ENCODE assay signal across 31 cellular contexts in genomic region chr11:76592961-76593360, GRCh38.
DNase-seq lines count a peak whose midpoint lies in the region; ATAC-seq, FAIRE-seq and TF ChIP-seq lines count a peak whose summit lies in the region.
"Had no signal": no experiment of that assay in that cellular context is flagged by ENCODE, and none has a peak within 500 bp of the region (broad histone marks: within the 10 kb centered on the region; RNA-seq: fewer than 3 reads in every experiment).

No MANE protein-coding gene starts in this region.

- peaks cover 0 to 5% (median 0%) of the 10 kb centered on the region in 7 donors for H3K9me3 Mint-ChIP-seq in CD4-positive, CD25-positive, alpha-beta regulatory T cell
- H3K9me3 Mint-ChIP-seq in activated CD4-positive, alpha-beta memory T cell treated with anti-CD3 and anti-CD28 coated beads, Interleukin-2, amount 10 ng/mL, durations not matched to agents 7 days and 5 days: peaks cover 6% of the 10 kb centered on the region
- no peaks in the 10 kb centered on the region for H3K9me3 Mint-ChIP-seq in effector memory CD8-positive, alpha-beta T cell
- H3K9me3 Mint-ChIP-seq: activated T-cell treated with anti-CD3 and anti-CD28 coated beads, Interleukin-2, amount 50 U/mL, for 4 hours; neural progenitor cell had no signal

- no peak overlapping the region for H3K27ac ChIP-seq in CD4-positive, CD25-positive, alpha-beta regulatory T cell (ENCODE audit: insufficient read depth, low read length, poor library complexity, severe bottlenecking)
- no peak overlapping the region for H3K27ac ChIP-seq in pancreas
- H3K27ac ChIP-seq: body of pancreas, dorsolateral prefrontal cortex, KMS-11, neural progenitor cell, spleen, stomach, tibial artery, VCaP had no signal

- DNase-seq in CD4-positive, CD25-positive, alpha-beta regulatory T cell: peak in 1 of 3 donors; percentile 45
- peak; percentile 16 for DNase-seq in LoVo (ENCODE audit: low spot score)
- peak; percentile 15 for DNase-seq in activated CD4-positive, alpha-beta memory T cell treated with anti-CD3 and anti-CD28 coated beads, Interleukin-2, amount 10 ng/mL, durations not matched to agents 7 days and 5 days
- peak; percentile 74 for DNase-seq in mesenteric fat pad (ENCODE audit: low spot score)
- DNase-seq in pancreas: no peak
- no peak for DNase-seq in effector memory CD8-positive, alpha-beta T cell
- no peak for DNase-seq in NCI-H2171 treated with DMSO at 0.1 percent for 48 hours (lab: John Stamatoyannopoulos, UW)
- DNase-seq: activated CD4-positive, alpha-beta T cell treated with anti-CD3 and anti-CD28 coated beads for 4 hours; activated naive CD4-positive, alpha-beta T cell treated with Interleukin-2 at 50 U/mL for 16 hours; activated T-cell treated with anti-CD3 and anti-CD28 coated beads, Interleukin-2, amount 50 U/mL, for 4 hours; body of pancreas; CD4-positive, alpha-beta memory T cell; hypothalamus; left cardiac atrium; MM.1S; NCI-H2029 treated with DMSO at 0.1 percent for 48 hours; NCI-H82; posterior cingulate gyrus; SIG-M5; spleen; stimulated activated CD4-positive, alpha-beta T cell treated with anti-CD3 and anti-CD28 coated beads, Interleukin-2, amount 100 ng/mL, for 24 hours; stomach; T-helper 9 cell; tibial artery had no signal

- no peaks in the 10 kb centered on the region for H3K9me3 ChIP-seq in CD4-positive, CD25-positive, alpha-beta regulatory T cell (ENCODE audit: control insufficient read depth in 2 of 2, low read length in 2 of 2)
- no peaks in the 10 kb centered on the region for H3K9me3 ChIP-seq in pancreas
- H3K9me3 ChIP-seq: HAP-1, spleen, stomach, tibial artery had no signal

- 77 to 80% methylated on average over 3 of the region's 3 CpGs for WGBS in pancreas, 2 donors

- TF ChIP-seq CTCF in pancreas (IDR thresholded peaks at IDR 0.05): no peak

- H3K27me3 ChIP-seq in CD4-positive, CD25-positive, alpha-beta regulatory T cell (ENCODE audit: control insufficient read depth, insufficient read depth, low read length): no peaks in the 10 kb centered on the region
- no peaks in the 10 kb centered on the region for H3K27me3 ChIP-seq in pancreas
- H3K27me3 ChIP-seq: body of pancreas, neural progenitor cell, spleen, stomach, tibial artery had no signal

- H3K4me1 ChIP-seq in CD4-positive, CD25-positive, alpha-beta regulatory T cell (ENCODE audit: control insufficient read depth, insufficient read depth, low read length, poor library complexity, severe bottlenecking): peaks cover 61% of the 10 kb centered on the region
- no peaks in the 10 kb centered on the region for H3K4me1 ChIP-seq in pancreas
- H3K4me1 ChIP-seq: body of pancreas, HAP-1 had no signal

- CTCF ChIA-PET in activated CD4-positive, alpha-beta memory T cell treated with anti-CD3 and anti-CD28 coated beads, Interleukin-2, amount 10 ng/mL, durations not matched to agents 7 days and 5 days (lab: Charles Lee): interaction anchor here (1.0 kb wide), 1 partner anchor 26 kb away, joined by 4 read pairs; no protein-coding TSS in a partner anchor

- no peak overlapping the region for H3K4me3 ChIP-seq in CD4-positive, CD25-positive, alpha-beta regulatory T cell (ENCODE audit: low read depth, low read length)
- no peak overlapping the region for H3K4me3 ChIP-seq in pancreas
- H3K4me3 ChIP-seq: body of pancreas, dorsolateral prefrontal cortex, HAP-1, neural progenitor cell, spleen, stomach, tibial artery had no signal

- no peak for ATAC-seq in CD4-positive, CD25-positive, alpha-beta regulatory T cell (ENCODE audit: low read depth in 2 of 2)
- ATAC-seq in pancreas (no peak), GM19324 (IDR thresholded peaks at IDR 0.05; ENCODE audit: low FRiP score, unreplicated experiment) (no peak)
- ATAC-seq in effector memory CD8-positive, alpha-beta T cell (replicated peaks): no peak
- ATAC-seq: activated T-cell treated with anti-CD3 and anti-CD28 coated beads, Interleukin-2, amount 50 U/mL, for 4 hours; body of pancreas; left cardiac atrium; right cardiac atrium had no signal

- no peaks in the 10 kb centered on the region for H3K36me3 Mint-ChIP-seq in CD4-positive, CD25-positive, alpha-beta regulatory T cell
- H3K36me3 Mint-ChIP-seq in activated CD4-positive, alpha-beta memory T cell treated with anti-CD3 and anti-CD28 coated beads, Interleukin-2, amount 10 ng/mL, durations not matched to agents 7 days and 5 days (ENCODE audit: low read depth): peaks cover 19% of the 10 kb centered on the region
- H3K36me3 Mint-ChIP-seq in effector memory CD8-positive, alpha-beta T cell (ENCODE audit: insufficient read depth): peaks cover 3% of the 10 kb centered on the region
- H3K36me3 Mint-ChIP-seq: CD4-positive, alpha-beta memory T cell; neural progenitor cell had no signal

- FAIRE-seq in pancreas (lab: Jason Lieb, UNC): no peak

- H3K27ac Mint-ChIP-seq in CD4-positive, CD25-positive, alpha-beta regulatory T cell: peak overlapping the region; percentile 10 to 100 (median 62)
- H3K27ac Mint-ChIP-seq in activated CD4-positive, alpha-beta memory T cell treated with anti-CD3 and anti-CD28 coated beads, Interleukin-2, amount 10 ng/mL, durations not matched to agents 7 days and 5 days: peak overlapping the region; percentile 78
- no peak overlapping the region for H3K27ac Mint-ChIP-seq in effector memory CD8-positive, alpha-beta T cell
- H3K27ac Mint-ChIP-seq: neural progenitor cell had no signal

- POLR2A ChIA-PET in activated CD4-positive, alpha-beta memory T cell treated with anti-CD3 and anti-CD28 coated beads, Interleukin-2, amount 10 ng/mL, durations not matched to agents 7 days and 5 days (lab: Charles Lee): interaction anchor here (1.1 to 2.0 kb wide), 3 partner anchors 26 to 385 kb away, joined by 3 to 10 read pairs (median 3); no protein-coding TSS in a partner anchor

- H3K36me3 ChIP-seq in CD4-positive, CD25-positive, alpha-beta regulatory T cell (ENCODE audit: control insufficient read depth, insufficient read depth, low read length): no peaks in the 10 kb centered on the region
- H3K36me3 ChIP-seq in pancreas: no peaks in the 10 kb centered on the region
- H3K36me3 ChIP-seq: HAP-1, neural progenitor cell, spleen, stomach, tibial artery had no signal

- intact Hi-C loops in pancreas (cut with DNase I): no loop called here

- no peaks in the 10 kb centered on the region for H3K27me3 Mint-ChIP-seq in CD4-positive, CD25-positive, alpha-beta regulatory T cell
- H3K27me3 Mint-ChIP-seq in activated CD4-positive, alpha-beta memory T cell treated with anti-CD3 and anti-CD28 coated beads, Interleukin-2, amount 10 ng/mL, durations not matched to agents 7 days and 5 days: peaks cover 3% of the 10 kb centered on the region
- peaks cover 0 to 42% of the 10 kb centered on the region in 2 donors for H3K27me3 Mint-ChIP-seq in effector memory CD8-positive, alpha-beta T cell
- H3K27me3 Mint-ChIP-seq: CD4-positive, alpha-beta memory T cell had no signal

- peak overlapping the region in 3 of 4 donors; percentile 35 to 74 (median 48) for H3K4me3 Mint-ChIP-seq in CD4-positive, CD25-positive, alpha-beta regulatory T cell
- no peak overlapping the region for H3K4me3 Mint-ChIP-seq in activated CD4-positive, alpha-beta memory T cell treated with anti-CD3 and anti-CD28 coated beads, Interleukin-2, amount 10 ng/mL, durations not matched to agents 7 days and 5 days
- H3K4me3 Mint-ChIP-seq in effector memory CD8-positive, alpha-beta T cell: no peak overlapping the region
- H3K4me3 Mint-ChIP-seq: activated T-cell treated with anti-CD3 and anti-CD28 coated beads, Interleukin-2, amount 50 U/mL, for 4 hours; CD4-positive, alpha-beta memory T cell; neural progenitor cell had no signal

- peaks cover 23 to 92% (median 68%) of the 10 kb centered on the region in 4 donors for H3K4me1 Mint-ChIP-seq in CD4-positive, CD25-positive, alpha-beta regulatory T cell
- peaks cover 87% of the 10 kb centered on the region for H3K4me1 Mint-ChIP-seq in activated CD4-positive, alpha-beta memory T cell treated with anti-CD3 and anti-CD28 coated beads, Interleukin-2, amount 10 ng/mL, durations not matched to agents 7 days and 5 days
- H3K4me1 Mint-ChIP-seq in effector memory CD8-positive, alpha-beta T cell (ENCODE audit: low read depth in 2 of 2): peaks cover 3 to 4% of the 10 kb centered on the region in 2 donors

Comparison
In these comparisons a context has a peak if more than half of its experiments do, and no peak if none do; other contexts are left out.
1. DNase-seq: peak in LoVo (single experiment), activated CD4-positive, alpha-beta memory T cell treated with anti-CD3 and anti-CD28 coated beads, Interleukin-2, amount 10 ng/mL, durations not matched to agents 7 days and 5 days (single experiment) and mesenteric fat pad (single experiment); none in pancreas (0 of 6), effector memory CD8-positive, alpha-beta T cell (0 of 3) and NCI-H2171 treated with DMSO at 0.1 percent for 48 hours (single experiment).
2. H3K27ac Mint-ChIP-seq: peak in CD4-positive, CD25-positive, alpha-beta regulatory T cell (3 of 3) and activated CD4-positive, alpha-beta memory T cell treated with anti-CD3 and anti-CD28 coated beads, Interleukin-2, amount 10 ng/mL, durations not matched to agents 7 days and 5 days (single experiment); none in effector memory CD8-positive, alpha-beta T cell (0 of 2).
3. H3K4me3 Mint-ChIP-seq: peak in CD4-positive, CD25-positive, alpha-beta regulatory T cell (3 of 4); none in activated CD4-positive, alpha-beta memory T cell treated with anti-CD3 and anti-CD28 coated beads, Interleukin-2, amount 10 ng/mL, durations not matched to agents 7 days and 5 days (single experiment) and effector memory CD8-positive, alpha-beta T cell (0 of 2).